ENCODE assay signal across 9 cellular contexts in the genomic region with DNA sequence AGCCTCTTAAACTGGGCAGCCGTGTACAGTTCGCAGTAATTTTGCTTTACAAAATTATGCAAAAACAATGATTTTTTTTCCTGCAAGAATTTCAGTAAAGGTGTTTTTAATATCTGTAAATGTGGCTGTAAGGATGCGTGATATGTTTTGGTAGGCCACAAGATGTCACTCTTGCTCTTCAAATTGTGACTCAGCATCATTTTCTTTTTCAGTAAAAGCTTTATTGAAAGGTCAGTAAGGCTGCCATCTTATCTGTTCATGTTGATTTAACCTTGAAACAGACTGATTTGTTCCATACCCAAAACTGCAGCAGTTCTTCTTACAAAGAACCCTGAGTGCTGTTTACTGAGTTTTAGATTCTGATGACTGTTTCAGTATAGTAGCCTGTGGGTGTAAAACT. TPM values are rescaled to one million over a fixed set of nuclear protein-coding genes. Genes with fewer than 3 reads are reported as not detected.
A peak's percentile ranks its signal among the peaks of the same experiment; 100 is the strongest.
DNase-seq lines count a peak whose midpoint lies in the region; ATAC-seq, FAIRE-seq and TF ChIP-seq lines count a peak whose summit lies in the region.
"Had no signal": no experiment of that assay in that cellular context is flagged by ENCODE, and none has a peak within 500 bp of the region (broad histone marks: within the 10 kb centered on the region; RNA-seq: fewer than 3 reads in every experiment).

No MANE protein-coding gene starts in this region.

- no peaks in the 10 kb centered on the region for H3F3A ChIP-seq in PC-3 (ENCODE audit: low read length, unreplicated experiment)

- peaks cover 29% of the 10 kb centered on the region for H3K36me3 ChIP-seq in H7 (replicated peaks; ENCODE audit: control insufficient read depth, insufficient read depth, low read length)
- H3K36me3 ChIP-seq in PC-3 (ENCODE audit: low read depth, low read length): peaks cover 25% of the 10 kb centered on the region; the same call in 1 of the 2 replicates
- H3K36me3 ChIP-seq in H1 (ENCODE audit: control insufficient read depth in 2 of 4, insufficient read depth in 4 of 4, low read length in 3 of 4): peaks cover 2 to 35% (median 15%) of the 10 kb centered on the region in 4 experiments; a peak in 7 of 8 replicates

- no peak overlapping the region for H2BK12ac ChIP-seq in H1 (ENCODE audit: low read depth, low read length)

- intact Hi-C loops in PC-3 (cut with micrococcal nuclease): loop anchor here (1.0 to 2.0 kb wide), 3 partner anchors 57 to 221 kb away; no protein-coding TSS in a partner anchor

- no peak overlapping the region for H4K5ac ChIP-seq in H1 (ENCODE audit: insufficient read length, low read depth, low read length)

- no peaks in the 10 kb centered on the region for H3K9me2 ChIP-seq in PC-3 (replicated peaks; ENCODE audit: low read length)

- no peak overlapping the region for H3K18ac ChIP-seq in H1 (ENCODE audit: extremely low read depth, low read length)

- no peak overlapping the region for H4K8ac ChIP-seq in H1 (ENCODE audit: extremely low read depth, insufficient read depth, low read length)

- peak; percentile 55 for FAIRE-seq in H1 (lab: Jason Lieb, UNC)

- H3K23me2 ChIP-seq in H1 (ENCODE audit: low read depth, low read length): no peaks in the 10 kb centered on the region; the same call in 1 of the 2 replicates

- H3K4me2 ChIP-seq in PC-3 (ENCODE audit: low read length) (no peak overlapping the region), H1 (ENCODE audit: insufficient read depth in 1 of 2, low read depth in 2 of 2, low read length in 2 of 2) (no peak overlapping the region)

- no peaks in the 10 kb centered on the region for H3K9me3 Mint-ChIP-seq in neural crest cell

- H3K14ac ChIP-seq in H1 (ENCODE audit: insufficient read length): no peak overlapping the region

- 83% methylated on average over 3 of the region's 3 CpGs; no CpG with 5 or more reads in 1 of the 2 experiments for WGBS in H1 (ENCODE audit: extremely low coverage in 1 of 2, insufficient coverage in 1 of 2, insufficient read length in 1 of 2, insufficient replicate concordance in 2 of 2, low coverage in 1 of 2, low lambda C conversion rate in 2 of 2, missing lambda C conversion rate in 1 of 2), 2 experiments

- no peak overlapping the region for H2AK5ac ChIP-seq in H1 (ENCODE audit: low read depth, low read length)

- no peak for TF ChIP-seq EP300 in H1 (IDR thresholded peaks at IDR 0.05; ENCODE audit: borderline replicate concordance in 1 of 2, low read depth in 2 of 2, low read length in 2 of 2)

- H3K4ac ChIP-seq in H1 (replicated peaks; ENCODE audit: insufficient read length, low read depth, low read length): no peak overlapping the region

- no peak overlapping the region for H4K91ac ChIP-seq in H1 (replicated peaks; ENCODE audit: insufficient read length, low read length)

- no peak for TF ChIP-seq POLR2A in H1 (IDR thresholded peaks at IDR 0.05; ENCODE audit: control extremely low read depth in 1 of 2, low read depth in 2 of 2, low read length in 2 of 2)

- TF ChIP-seq CTCF in PC-3 (conservative IDR thresholded peaks at IDR 0.05; ENCODE audit: low read depth, low read length): peak; percentile 70
- TF ChIP-seq CTCF in H1 (IDR thresholded peaks at IDR 0.05; ENCODE audit: control extremely low read depth in 1 of 3, insufficient read depth in 1 of 3, low read depth in 1 of 3, low read length in 3 of 3): peak in 1 of 3 experiments; percentile 28; a peak in 2 of 4 replicates
- TF ChIP-seq CTCF in neural crest cell (conservative IDR thresholded peaks at IDR 0.05): peak; percentile 80

- H3K9ac ChIP-seq in PC-3 (ENCODE audit: low read length) (peak overlapping the region; percentile 34; the same call in 1 of the 2 replicates), H1 (replicated peaks in 1 of 4; ENCODE audit: extremely low read depth in 1 of 4, low read depth in 3 of 4, low read length in 3 of 4) (no peak overlapping the region)

- H3K56ac ChIP-seq in H1 (replicated peaks; ENCODE audit: insufficient read length, low read depth, low read length): no peak overlapping the region

- H2AFZ ChIP-seq in PC-3 (ENCODE audit: low read length) (no peak overlapping the region), H1 (ENCODE audit: low read length) (no peak overlapping the region)

- H4K20me1 ChIP-seq in PC-3 (ENCODE audit: low read length) (no peaks in the 10 kb centered on the region), H1 (replicated peaks in 1 of 2; ENCODE audit: control insufficient read depth in 1 of 2, insufficient read depth in 2 of 2, low read length in 2 of 2) (peaks cover 0 to 2% of the 10 kb centered on the region in 2 experiments)

- CTCF ChIA-PET in PC-3 (lab: Charles Lee) (interaction anchor here (1.0 kb wide), 1 partner anchor 57 kb away, joined by 5 read pairs; no protein-coding TSS in a partner anchor), H1 (lab: Charles Lee; ENCODE audit: partially characterized antibody) (interaction anchor here (0.6 to 2.9 kb wide), 11 partner anchors 12 to 256 kb away, joined by 3 to 19 read pairs (median 4); no protein-coding TSS in a partner anchor)

- no peak overlapping the region for H2BK120ac ChIP-seq in H1 (replicated peaks; ENCODE audit: low read depth, low read length)

- no peaks in the 10 kb centered on the region for H3K79me1 ChIP-seq in H1 (ENCODE audit: low read depth, low read length)

- no peak overlapping the region for H2BK20ac ChIP-seq in H1 (ENCODE audit: low read length)

- H2BK15ac ChIP-seq in H1 (ENCODE audit: low read length): no peak overlapping the region

- peaks cover 7% of the 10 kb centered on the region for H3K36me3 Mint-ChIP-seq in neural crest cell (ENCODE audit: low read depth)

- H3K27ac ChIP-seq in PC-3 (ENCODE audit: low read length) (peak overlapping the region; percentile 77), H1 (ENCODE audit: low read depth, low read length) (no peak overlapping the region)

- peak; percentile 20; the same call in 1 of the 2 replicates for ATAC-seq in PC-3
- no peak for ATAC-seq in HG03565 (IDR thresholded peaks at IDR 0.05; ENCODE audit: unreplicated experiment)

- POLR2A ChIA-PET in PC-3 (lab: Charles Lee; ENCODE audit: unreplicated experiment) (no interaction called here), H1 (lab: Charles Lee; ENCODE audit: partially characterized antibody) (interaction anchor here (0.7 kb wide), 1 partner anchor 55 kb away, joined by 3 read pairs; no protein-coding TSS in a partner anchor)

- H3K9me3 ChIP-seq in PC-3 (ENCODE audit: low read length) (no peaks in the 10 kb centered on the region), H1 (ENCODE audit: insufficient read depth in 2 of 2, low read depth in 1 of 2, low read length in 1 of 2) (no peaks in the 10 kb centered on the region)
- H3K9me3 ChIP-seq: Caco-2 had no signal

- H2BK5ac ChIP-seq in H1 (ENCODE audit: low read depth, low read length): no peak overlapping the region

- BruUV-seq in PC-3 (replicated peaks; lab: Mats Ljungman, UMichigan): no TSS peak

- peaks cover 9% of the 10 kb centered on the region; the same call in 1 of the 2 replicates for H3K79me2 ChIP-seq in PC-3 (ENCODE audit: low read length)
- no peaks in the 10 kb centered on the region for H3K79me2 ChIP-seq in H1 (ENCODE audit: control insufficient read depth in 1 of 2, insufficient read depth in 2 of 2, low read length in 2 of 2)

- H3K27me3 Mint-ChIP-seq in neural crest cell (ENCODE audit: low read depth): no peaks in the 10 kb centered on the region

- H3K27me3 ChIP-seq in H7 (ENCODE audit: control insufficient read depth, insufficient read depth, low read length) (no peaks in the 10 kb centered on the region), PC-3 (ENCODE audit: low read length) (no peaks in the 10 kb centered on the region), H1 (replicated peaks in 1 of 4; ENCODE audit: control insufficient read depth in 3 of 4, extremely low read depth in 1 of 4, insufficient read depth in 3 of 4, low read length in 3 of 4) (no peaks in the 10 kb centered on the region)

- peak overlapping the region; percentile 67 for H3K27ac Mint-ChIP-seq in neural crest cell (ENCODE audit: unreplicated experiment)

- peaks cover 5% of the 10 kb centered on the region for H3K4me1 Mint-ChIP-seq in neural crest cell

- no peak overlapping the region for H3K23ac ChIP-seq in H1 (ENCODE audit: insufficient read length)

- H3K4me1 ChIP-seq in PC-3 (ENCODE audit: insufficient read depth, low read length): peaks cover 40% of the 10 kb centered on the region
- H3K4me1 ChIP-seq in H1 (replicated peaks in 1 of 4; ENCODE audit: control insufficient read depth in 3 of 4, insufficient read depth in 4 of 4, low read length in 3 of 4): peaks cover 0 to 2% (median 0%) of the 10 kb centered on the region in 4 experiments; a peak in 1 of 7 replicates
- H3K4me1 ChIP-seq: Caco-2 had no signal

- H3K4me3 Mint-ChIP-seq in neural crest cell: no peak overlapping the region

- DNase-seq in NCI-H2029 treated with DMSO at 0.1 percent for 48 hours (lab: John Stamatoyannopoulos, UW) (peak; percentile 15), NCI-H2029 (lab: John Stamatoyannopoulos, UW) (no peak), H7 (peak; percentile 33), PC-3 (peak; percentile 54), H1 (ENCODE audit: low read depth in 1 of 2, low spot score in 2 of 2) (no peak), neural crest cell (ENCODE audit: low read depth, low spot score) (no peak)
- no peak for DNase-seq in stimulated activated CD4-positive, alpha-beta T cell treated with anti-CD3 and anti-CD28 coated beads, Interleukin-15, amount 100 ng/mL, for 24 hours

- H3K4me3 ChIP-seq in H7 (ENCODE audit: insufficient read depth, low read depth, low read length) (no peak overlapping the region), PC-3 (ENCODE audit: low read length) (no peak overlapping the region), H1 (ENCODE audit: extremely low read depth in 1 of 4, insufficient read depth in 2 of 4, low read depth in 3 of 4, low read length in 4 of 4) (no peak overlapping the region)

- peak; percentile 29 to 48; a peak in 3 of 4 replicates for TF ChIP-seq RAD21 in H1 (IDR thresholded peaks at IDR 0.05 in 1 of 2, conservative IDR thresholded peaks at IDR 0.05 in 1 of 2; ENCODE audit: low read depth in 2 of 2, low read length in 2 of 2)

RNA-seq across cellular contexts. Expression of a gene that starts 39.9 kb away (rescaled TPM):
- 35.6 and 43.2 TPM in 2 replicates for total RNA-seq in H7 (2014; rRNA removed; shearing (Covaris generic))
- total RNA-seq in PC-3 (2014; rRNA removed): 17.1 and 18.9 TPM in 2 replicates
- total RNA-seq in H1 (2021; fragmentation: NEBNext Ultra II Directional; extraction: Animal tissue kit (Norgen Biotek cat#: 25700)): 42.6 and 42.9 TPM in 2 replicates
- polyA plus RNA-seq in H1 (2011; rRNA removed): 19.9 and 32.9 TPM in 2 replicates
- 33.0 TPM for polyA plus RNA-seq in H1 (2011; cell fraction: cytosol; rRNA removed)
- 14.8 TPM for polyA plus RNA-seq in H1 (2011; cell fraction: nucleus; rRNA removed)
- polyA plus RNA-seq in H1 (2012, experiment 1 of 2): 19.6 to 35.8 TPM (median 23.1 TPM) in 4 replicates
- polyA plus RNA-seq in H1 (2012, experiment 2 of 2): 2.7 TPM
- 36.3 TPM for polyA plus RNA-seq in H1 (2013, experiment 1 of 2)
- polyA plus RNA-seq in H1 (2013, experiment 2 of 2): 36.9 TPM
- 19.9 and 20.3 TPM in 2 replicates for polyA minus RNA-seq in H1 (2011; rRNA and poly(A)+ RNA removed)
- 14.1 TPM for polyA minus RNA-seq in H1 (2011; cell fraction: cytosol; rRNA and poly(A)+ RNA removed)
- polyA minus RNA-seq in H1 (2011; cell fraction: nucleus; rRNA and poly(A)+ RNA removed): 22.4 TPM
- total RNA-seq in neural crest cell: 25.3 and 25.6 TPM in 2 replicates

RNA-seq across cellular contexts. Expression of a gene that starts 44.0 kb away (rescaled TPM):
- 158 and 198 TPM in 2 replicates for total RNA-seq in H7 (2014; rRNA removed; shearing (Covaris generic))
- total RNA-seq in PC-3 (2014; rRNA removed): 153 and 155 TPM in 2 replicates
- total RNA-seq in H1 (2021; fragmentation: NEBNext Ultra II Directional; extraction: Animal tissue kit (Norgen Biotek cat#: 25700)): 124 and 138 TPM in 2 replicates
- polyA plus RNA-seq in H1 (2011; rRNA removed): 77.8 and 107 TPM in 2 replicates
- 124 TPM for polyA plus RNA-seq in H1 (2011; cell fraction: cytosol; rRNA removed)
- 70.7 TPM for polyA plus RNA-seq in H1 (2011; cell fraction: nucleus; rRNA removed)
- polyA plus RNA-seq in H1 (2012, experiment 1 of 2): 118 to 129 TPM (median 124 TPM) in 4 replicates
- polyA plus RNA-seq in H1 (2012, experiment 2 of 2): 16.0 TPM
- polyA plus RNA-seq in H1 (2013, experiment 1 of 2): 122 TPM
- polyA plus RNA-seq in H1 (2013, experiment 2 of 2): 120 TPM
- 138 and 155 TPM in 2 replicates for polyA minus RNA-seq in H1 (2011; rRNA and poly(A)+ RNA removed)
- 63.1 TPM for polyA minus RNA-seq in H1 (2011; cell fraction: cytosol; rRNA and poly(A)+ RNA removed)
- 61.8 TPM for polyA minus RNA-seq in H1 (2011; cell fraction: nucleus; rRNA and poly(A)+ RNA removed)
- total RNA-seq in neural crest cell: 325 and 368 TPM in 2 replicates

Comparison
In these comparisons a context has a peak if more than half of its experiments do, and no peak if none do; other contexts are left out.
1. DNase-seq: peak in NCI-H2029 treated with DMSO at 0.1 percent for 48 hours (single experiment), H7 (single experiment) and PC-3 (single experiment); none in NCI-H2029 (single experiment), H1 (0 of 2), neural crest cell (single experiment) and stimulated activated CD4-positive, alpha-beta T cell treated with anti-CD3 and anti-CD28 coated beads, Interleukin-15, amount 100 ng/mL, for 24 hours (single experiment).